Comparison of ENCODE assay signal across 10 cellular contexts in genomic region chr5:89615839-89616518, GRCh38.
"Had no signal": no experiment of that assay in that cellular context is flagged by ENCODE, and none has a peak within 500 bp of the region (broad histone marks: within the 10 kb centered on the region; RNA-seq: fewer than 3 reads in every experiment).

No MANE protein-coding gene starts in this region.

- H3K4me3 ChIP-seq: GM23248, HAP-1, K562 had no signal

- H3K9me3 ChIP-seq: HAP-1 had no signal

- H3K36me3 ChIP-seq: HAP-1 had no signal

- FAIRE-seq: HTR-8/SVneo, K562 had no signal

- H3K27ac ChIP-seq: GM23248 had no signal

- DNase-seq: GM23248, GOT3, H7, HFFc6, IMR-90, KG1 had no signal

- H2AFZ ChIP-seq: GM23248 had no signal

- H3K4me1 ChIP-seq: HAP-1 had no signal

- H3K9ac ChIP-seq: GM23248 had no signal

- ATAC-seq: HCT116, K562 had no signal
